Comparison of ENCODE assay signal across 8 cellular contexts in the genomic region with DNA sequence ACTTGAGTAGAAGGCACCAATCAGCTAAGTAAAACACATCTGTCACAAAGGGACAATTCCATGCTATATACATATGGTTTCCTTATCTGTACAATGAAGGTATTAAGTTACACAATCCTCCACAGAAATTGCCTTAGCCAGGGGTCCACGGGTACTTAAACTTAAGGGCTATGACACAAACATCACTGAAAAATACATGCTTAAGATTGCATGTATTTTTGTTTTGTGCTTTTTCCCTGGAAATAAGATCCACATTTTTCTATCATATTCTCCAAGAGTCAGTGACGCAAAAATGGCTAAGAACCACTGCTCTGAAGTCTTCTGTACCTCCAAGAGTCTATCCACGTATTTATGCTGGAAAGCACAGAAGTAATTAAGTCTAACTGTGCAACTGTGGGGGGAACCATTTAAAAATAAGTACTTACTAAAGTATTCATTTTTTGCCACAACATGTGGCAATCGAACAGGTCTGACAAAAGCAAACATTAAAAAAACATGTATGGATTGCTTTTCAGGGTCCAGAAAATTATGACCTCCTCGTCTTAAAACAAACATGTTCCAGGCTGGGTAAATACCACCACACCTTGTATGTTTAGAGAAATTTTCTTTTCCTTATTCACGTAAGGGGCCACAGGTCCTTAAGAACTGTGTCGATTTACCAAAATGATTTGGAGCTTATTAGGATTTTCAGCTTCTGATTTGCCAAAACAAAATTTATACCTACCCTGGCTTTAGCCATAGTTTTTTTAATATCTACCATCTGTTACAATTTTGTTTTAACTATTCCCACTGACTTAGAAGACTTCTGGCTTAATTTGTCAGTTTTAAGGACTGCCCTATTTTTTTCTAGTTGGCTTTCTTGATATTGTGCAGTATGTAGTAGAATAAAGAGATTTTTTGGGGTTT. TPM values are rescaled to one million over a fixed set of nuclear protein-coding genes. Genes with fewer than 3 reads are reported as not detected.
DNase-seq lines count a peak whose midpoint lies in the region; ATAC-seq, FAIRE-seq and TF ChIP-seq lines count a peak whose summit lies in the region.

No MANE protein-coding gene starts in this region.

- TF ChIP-seq CTCF in GM12864 (IDR thresholded peaks at IDR 0.05; ENCODE audit: low read depth, low read length, missing control alignments): no peak
- TF ChIP-seq CTCF in sigmoid colon (IDR thresholded peaks at IDR 0.05): no peak

- ATAC-seq in GM21526 (IDR thresholded peaks at IDR 0.05; ENCODE audit: low FRiP score, unreplicated experiment): no peak

- H3K4me3 ChIP-seq in GM12864 (ENCODE audit: low read depth, low read length) (peak overlapping the region; percentile 93; the same call in 1 of the 2 replicates), SK-N-MC (peak overlapping the region; percentile 97), sigmoid colon (peak overlapping the region; percentile 64 to 98 (median 90))

- TF ChIP-seq EP300 in sigmoid colon (IDR thresholded peaks at IDR 0.05): no peak

- no peak for FAIRE-seq in RCC 7860 (lab: Jason Lieb, UNC)

- H3K27ac ChIP-seq in SK-N-MC: peak overlapping the region; percentile 61
- peak overlapping the region; percentile 33 to 99 (median 96) for H3K27ac ChIP-seq in sigmoid colon

- H3K27me3 ChIP-seq in sigmoid colon: no peaks in the 10 kb centered on the region

- 11 to 48% methylated on average over 7 of the region's 7 CpGs for WGBS in sigmoid colon, 2 donors

- H3K9me3 ChIP-seq in SK-N-MC (ENCODE audit: low read depth, low read length) (no peaks in the 10 kb centered on the region), sigmoid colon (no peaks in the 10 kb centered on the region)

- H3K9ac ChIP-seq in SK-N-MC (ENCODE audit: insufficient read length): peak overlapping the region; percentile 100

- DNase-seq in GM12864 (ENCODE audit: low read depth): no peak
- no peak for DNase-seq in SK-N-MC (ENCODE audit: low read depth, low spot score)
- peak; percentile 42 for DNase-seq in fibroblast of peridontal ligament (ENCODE audit: extremely low read depth)
- DNase-seq in sigmoid colon: no peak
- DNase-seq in RCC 7860 (ENCODE audit: low spot score): no peak
- DNase-seq in effector CD8-positive, alpha-beta T cell (lab: John Stamatoyannopoulos, UW): no peak
- DNase-seq in hepatic stellate cell (ENCODE audit: low spot score): no peak

- H3K4me1 ChIP-seq in sigmoid colon: peaks cover 0 to 70% (median 63%) of the 10 kb centered on the region in 4 donors

- TF ChIP-seq POLR2A in sigmoid colon (IDR thresholded peaks at IDR 0.05): no peak

- H3K36me3 ChIP-seq in SK-N-MC (ENCODE audit: insufficient read depth, low read length) (peaks cover 67% of the 10 kb centered on the region), sigmoid colon (peaks cover 23 to 64% (median 57%) of the 10 kb centered on the region in 4 donors)

- intact Hi-C loops in sigmoid colon (cut with DNase I): loop anchor here (2.0 to 10.0 kb wide), 8 partner anchors 102 to 1145 kb away; a partner anchor contains a TSS

RNA-seq across cellular contexts. Expression of a gene that starts 2.8 kb away (rescaled TPM):
- total RNA-seq in sigmoid colon: 100 to 1,000 TPM; 234 to 299 (median 263) TPM
- 10 to 100 TPM; 17.6 to 69.4 (median 19.2) TPM for polyA plus RNA-seq in sigmoid colon
